ENCODE assay signal across 1 cellular context in the genomic region with DNA sequence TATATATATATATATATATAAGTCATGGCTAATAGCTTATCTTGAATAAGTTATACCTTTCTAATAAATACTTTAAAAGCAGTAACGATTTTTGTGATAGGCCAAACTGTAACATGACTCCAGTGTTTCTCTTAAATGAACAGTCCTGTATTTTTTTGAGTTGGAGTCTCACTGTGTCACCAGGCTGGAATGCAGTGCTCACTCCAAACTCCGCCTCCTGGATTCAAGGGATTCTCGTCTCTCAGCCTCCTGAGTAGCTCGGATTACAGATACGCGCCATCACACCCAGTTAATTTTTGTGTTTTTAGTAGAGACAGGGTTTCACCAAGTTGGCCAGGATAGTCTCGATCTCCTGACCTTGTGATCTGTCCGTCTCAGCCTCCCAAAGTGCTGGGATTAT.
TF ChIP-seq lines count a peak whose summit lies in the region.

No MANE protein-coding gene starts in this region.

TF ChIP-seq in IMR-90, 13 proteins besides CTCF, POLR2A, EP300 and RAD21 (continued from another document):
- TF ChIP-seq BHLHE40 (IDR thresholded peaks at IDR 0.05; ENCODE audit: low read depth, low read length), result no peak
- no peak for TF ChIP-seq SMC3 (IDR thresholded peaks at IDR 0.05; ENCODE audit: low read depth, low read length)
- TF ChIP-seq CEBPB (IDR thresholded peaks at IDR 0.05; ENCODE audit: low read depth, low read length), result no peak
- TF ChIP-seq, protein P1, sequence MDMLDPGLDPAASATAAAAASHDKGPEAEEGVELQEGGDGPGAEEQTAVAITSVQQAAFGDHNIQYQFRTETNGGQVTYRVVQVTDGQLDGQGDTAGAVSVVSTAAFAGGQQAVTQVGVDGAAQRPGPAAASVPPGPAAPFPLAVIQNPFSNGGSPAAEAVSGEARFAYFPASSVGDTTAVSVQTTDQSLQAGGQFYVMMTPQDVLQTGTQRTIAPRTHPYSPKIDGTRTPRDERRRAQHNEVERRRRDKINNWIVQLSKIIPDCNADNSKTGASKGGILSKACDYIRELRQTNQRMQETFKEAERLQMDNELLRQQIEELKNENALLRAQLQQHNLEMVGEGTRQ (IDR thresholded peaks at IDR 0.05; ENCODE audit: low read depth, low read length), result no peak
- TF ChIP-seq NFE2L2 (IDR thresholded peaks at IDR 0.05; ENCODE audit: low read depth, low read length), result no peak
- TF ChIP-seq CHD1 (IDR thresholded peaks at IDR 0.05; ENCODE audit: low read depth, low read length), result no peak
